In genomic region chr20:37693629-37694626, GRCh38 we compare ENCODE assay signal across 8 cellular contexts. TPM values are rescaled to one million over a fixed set of nuclear protein-coding genes. Genes with fewer than 3 reads are reported as not detected.
DNase-seq lines count a peak whose midpoint lies in the region; FAIRE-seq and TF ChIP-seq lines count a peak whose summit lies in the region.

TSS of gene CTNNBL1 (plus strand) at chr20:37694030. CDS start at chr20:37694123, 93 bp downstream.

- peak within 1 kb of the TSS; percentile 49 for H3K27ac ChIP-seq in neutrophil

- peaks cover 38% of the 10 kb centered on the region for H3K27me3 ChIP-seq in neutrophil

- TF ChIP-seq CTCF in HFF-Myc (IDR thresholded peaks at IDR 0.05; ENCODE audit: low read depth, low read length, missing control alignments), result no peak
- no peak for TF ChIP-seq CTCF in neutrophil (IDR thresholded peaks at IDR 0.05)
- TF ChIP-seq CTCF in subcutaneous adipose tissue (IDR thresholded peaks at IDR 0.05; ENCODE audit: low read depth), result no peak

- no peaks in the 10 kb centered on the region for H3K9me3 ChIP-seq in neutrophil

- peak within 1 kb of the TSS; percentile 93 for H3K4me3 ChIP-seq in HFF-Myc (replicated peaks; ENCODE audit: low read depth, low read length)
- H3K4me3 ChIP-seq in neutrophil (ENCODE audit: low read depth in 1 of 2, low read length in 1 of 2), result peak within 1 kb of the TSS; percentile 61 to 74

- no peak for FAIRE-seq in frontal cortex (lab: Jason Lieb, UNC)

- DNase-seq in GM04503 (ENCODE audit: low read depth) (peak; percentile 80), HFF-Myc (ENCODE audit: extremely low read depth, low read depth) (peak; percentile 87), NAMALWA (ENCODE audit: low spot score) (peak; percentile 97), SK-MEL-5 (ENCODE audit: low read depth, low spot score) (peak; percentile 98), frontal cortex (ENCODE audit: low spot score in 2 of 2) (peak; percentile 76 to 89)
- DNase-seq in activated naive CD4-positive, alpha-beta T cell (lab: John Stamatoyannopoulos, UW), result peak; percentile 78 to 93 (median 88)

- H3K4me1 ChIP-seq in neutrophil (ENCODE audit: control insufficient read depth in 1 of 2, insufficient read depth in 1 of 2, low read depth in 1 of 2, low read length in 1 of 2), result peaks cover 11 to 21% of the 10 kb centered on the region in 2 experiments

- in situ Hi-C loops in SK-MEL-5 (cut with HindIII; ENCODE audit: low pct_unique_long_range_greater_than_20kb, low sequenced_read_pairs), result no loop called here

- no peaks in the 10 kb centered on the region for H3K36me3 ChIP-seq in neutrophil

RNA-seq across cellular contexts. Expression of gene CTNNBL1, which starts in this region (rescaled TPM):
- 38.7 and 41.5 TPM in 2 replicates for total RNA-seq in SK-MEL-5 (2014; rRNA removed; shearing (Covaris generic))
- polyA plus RNA-seq in SK-MEL-5 (2015; cell fraction: cytosol; rRNA removed), result 43.8 and 43.9 TPM in 2 replicates
- polyA plus RNA-seq in SK-MEL-5 (2015; cell fraction: nucleus; rRNA removed), result 18.6 and 23.0 TPM in 2 replicates
- total RNA-seq in frontal cortex (61.1 TPM), subcutaneous adipose tissue (10 to 100 TPM; 35.9 to 53.1 (median 39.2) TPM)

Comparison
In these comparisons a context has a peak if more than half of its experiments do, and no peak if none do; other contexts are left out.
1. Peak in every context shown above with its lines: DNase-seq, H3K4me3 ChIP-seq and H3K27ac ChIP-seq.